Comparison of ENCODE assay signal across 26 cellular contexts in the genomic region with DNA sequence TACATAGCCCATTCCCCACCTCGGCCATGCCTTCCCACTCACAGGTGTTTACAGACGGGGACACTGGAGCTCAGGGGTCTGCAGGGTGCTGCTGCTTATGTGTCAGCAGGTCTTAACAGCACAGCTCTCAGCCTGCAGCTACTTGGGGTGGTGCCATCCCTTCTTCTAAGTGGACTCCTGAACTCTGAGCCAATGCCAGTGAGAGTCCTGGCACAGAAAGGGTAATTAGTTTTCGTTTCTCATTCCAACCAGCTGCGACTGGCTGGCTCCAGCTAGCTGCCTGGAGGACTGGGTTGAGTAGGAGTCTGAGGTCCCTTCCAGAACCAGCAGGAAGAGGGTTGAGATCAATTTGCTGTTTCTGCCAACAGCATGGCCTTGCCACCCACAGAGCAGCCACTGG.
DNase-seq lines count a peak whose midpoint lies in the region; ATAC-seq and TF ChIP-seq lines count a peak whose summit lies in the region.
"Had no signal": no experiment of that assay in that cellular context is flagged by ENCODE, and none has a peak within 500 bp of the region (broad histone marks: within the 10 kb centered on the region; RNA-seq: fewer than 3 reads in every experiment).

No MANE protein-coding gene starts in this region.

- no peaks in the 10 kb centered on the region for H3K27me3 ChIP-seq in heart left ventricle
- H3K27me3 ChIP-seq in left ventricle myocardium inferior (ENCODE audit: low read depth) = no peaks in the 10 kb centered on the region
- H3K27me3 ChIP-seq in transverse colon = no peaks in the 10 kb centered on the region
- H3K27me3 ChIP-seq: heart right ventricle, upper lobe of left lung had no signal

- peaks cover 23 to 24% of the 10 kb centered on the region in 2 donors for H3K27me3 Mint-ChIP-seq in natural killer cell treated with Interleukin-12 subunit alpha and Interleukin-12 subunit beta and Interleukin-15 and Interleukin-18, amount 100 ng/mL, for 72 hours
- peaks cover 19% of the 10 kb centered on the region for H3K27me3 Mint-ChIP-seq in mesothelial cell of epicardium (ENCODE audit: low read depth)
- H3K27me3 Mint-ChIP-seq: stimulated activated naive CD8-positive, alpha-beta T cell treated with anti-CD3 and anti-CD28 coated beads, Interleukin-15, Interleukin-2, amounts not matched to agents 100 ng/mL and 50 ng/mL, for 24 hours had no signal

- 34 to 55% (median 44%) methylated on average over 4 of the region's 4 CpGs for WGBS in heart left ventricle, 4 donors
- 53% methylated on average over 4 of the region's 4 CpGs; no CpG with 5 or more reads in 1 of the 2 donors for WGBS in transverse colon (ENCODE audit: low coverage in 1 of 2), 2 donors

- H3K4me1 ChIP-seq in heart left ventricle = peaks cover 0 to 37% (median 13%) of the 10 kb centered on the region in 12 donors
- peaks cover 43% of the 10 kb centered on the region for H3K4me1 ChIP-seq in left ventricle myocardium inferior
- H3K4me1 ChIP-seq in transverse colon = no peaks in the 10 kb centered on the region
- H3K4me1 ChIP-seq: upper lobe of left lung had no signal

- H3K4me1 Mint-ChIP-seq in natural killer cell treated with Interleukin-12 subunit alpha and Interleukin-12 subunit beta and Interleukin-15 and Interleukin-18, amount 100 ng/mL, for 72 hours (ENCODE audit: low read depth in 2 of 2) = no peaks in the 10 kb centered on the region
- peaks cover 23% of the 10 kb centered on the region for H3K4me1 Mint-ChIP-seq in mesothelial cell of epicardium

- no peak overlapping the region for H3K4me3 Mint-ChIP-seq in natural killer cell treated with Interleukin-12 subunit alpha and Interleukin-12 subunit beta and Interleukin-15 and Interleukin-18, amount 100 ng/mL, for 72 hours
- no peak overlapping the region for H3K4me3 Mint-ChIP-seq in mesothelial cell of epicardium
- H3K4me3 Mint-ChIP-seq: stimulated activated naive CD8-positive, alpha-beta T cell treated with anti-CD3 and anti-CD28 coated beads, Interleukin-15, Interleukin-2, amounts not matched to agents 100 ng/mL and 50 ng/mL, for 24 hours had no signal

- intact Hi-C loops in heart left ventricle (cut with DNase I) = no loop called here
- intact Hi-C loops in left ventricle myocardium inferior (cut with micrococcal nuclease) = no loop called here
- intact Hi-C loops in transverse colon (cut with DNase I; ENCODE audit: low total_unique reads) = no loop called here

- no peak for TF ChIP-seq POLR2A in heart left ventricle (IDR thresholded peaks at IDR 0.05)
- TF ChIP-seq POLR2A in transverse colon (IDR thresholded peaks at IDR 0.05) = no peak

- H3K36me3 ChIP-seq in heart left ventricle = no peaks in the 10 kb centered on the region
- no peaks in the 10 kb centered on the region for H3K36me3 ChIP-seq in left ventricle myocardium inferior
- H3K36me3 ChIP-seq in transverse colon = no peaks in the 10 kb centered on the region
- H3K36me3 ChIP-seq: heart right ventricle, neutrophil, upper lobe of left lung had no signal

- TF ChIP-seq CTCF in heart left ventricle (IDR thresholded peaks at IDR 0.05) = no peak
- TF ChIP-seq CTCF in left ventricle myocardium inferior (IDR thresholded peaks at IDR 0.05; ENCODE audit: borderline replicate concordance) = no peak
- TF ChIP-seq CTCF in transverse colon (IDR thresholded peaks at IDR 0.05) = no peak
- no peak for TF ChIP-seq CTCF in mesothelial cell of epicardium (IDR thresholded peaks at IDR 0.05; ENCODE audit: unreplicated experiment)

- TF ChIP-seq EP300 in transverse colon (IDR thresholded peaks at IDR 0.05; ENCODE audit: low read depth) = no peak

- H3K9me3 Mint-ChIP-seq in natural killer cell treated with Interleukin-12 subunit alpha and Interleukin-12 subunit beta and Interleukin-15 and Interleukin-18, amount 100 ng/mL, for 72 hours = no peaks in the 10 kb centered on the region
- H3K9me3 Mint-ChIP-seq in mesothelial cell of epicardium = no peaks in the 10 kb centered on the region
- H3K9me3 Mint-ChIP-seq: stimulated activated naive CD8-positive, alpha-beta T cell treated with anti-CD3 and anti-CD28 coated beads, Interleukin-15, Interleukin-2, amounts not matched to agents 100 ng/mL and 50 ng/mL, for 24 hours had no signal

- H3K27ac Mint-ChIP-seq in natural killer cell treated with Interleukin-12 subunit alpha and Interleukin-12 subunit beta and Interleukin-15 and Interleukin-18, amount 100 ng/mL, for 72 hours = no peak overlapping the region
- no peak overlapping the region for H3K27ac Mint-ChIP-seq in mesothelial cell of epicardium
- H3K27ac Mint-ChIP-seq: stimulated activated naive CD8-positive, alpha-beta T cell treated with anti-CD3 and anti-CD28 coated beads, Interleukin-15, Interleukin-2, amounts not matched to agents 100 ng/mL and 50 ng/mL, for 24 hours had no signal

- H3K9me3 ChIP-seq in heart left ventricle = no peaks in the 10 kb centered on the region
- no peaks in the 10 kb centered on the region for H3K9me3 ChIP-seq in left ventricle myocardium inferior (replicated peaks)
- no peaks in the 10 kb centered on the region for H3K9me3 ChIP-seq in transverse colon
- H3K9me3 ChIP-seq: heart right ventricle, neutrophil, upper lobe of left lung had no signal

- ATAC-seq in heart left ventricle = peak in 3 of 4 donors; percentile 18 to 50 (median 48)
- no peak for ATAC-seq in natural killer cell treated with Interleukin-12 subunit alpha and Interleukin-12 subunit beta and Interleukin-15 and Interleukin-18, amount 100 ng/mL, for 72 hours
- ATAC-seq: sciatic nerve, SK-N-SH treated with all-trans-retinoic acid at 6 μM for 48 hours had no signal

- H3K4me3 ChIP-seq in heart left ventricle (no peak overlapping the region), left ventricle myocardium inferior (no peak overlapping the region), transverse colon (no peak overlapping the region)
- H3K4me3 ChIP-seq: heart right ventricle, PC-9, upper lobe of left lung had no signal

- DNase-seq in heart left ventricle (peak in 2 of 5 donors; percentile 45 to 47), left ventricle myocardium inferior (no peak), astrocyte of the hippocampus (ENCODE audit: low read depth, low spot score) (peak; percentile 52), inferior parietal cortex (ENCODE audit: extremely low spot score) (peak; percentile 45), transverse colon (peak; percentile 9), NCI-H524 treated with DMSO at 0.1 percent for 48 hours (lab: John Stamatoyannopoulos, UW) (no peak), mesothelial cell of epicardium (ENCODE audit: low spot score in 2 of 2, unreplicated experiment in 2 of 2) (no peak)
- no peak for DNase-seq in natural killer cell treated with Interleukin-12 subunit alpha and Interleukin-12 subunit beta and Interleukin-15 and Interleukin-18, amount 100 ng/mL, for 72 hours (ENCODE audit: low spot score)
- DNase-seq: activated CD4-positive, alpha-beta T cell treated with anti-CD3 and anti-CD28 coated beads for 1 hour; cerebellar nuclear complex; DMS53; H7; IMR-90; kidney; MV-4-11; NCI-H2081 treated with DMSO at 0.1 percent for 48 hours; NCI-H748 treated with DMSO at 0.1 percent for 48 hours; PC-9; T1000; upper lobe of left lung had no signal

- no peaks in the 10 kb centered on the region for H3K36me3 Mint-ChIP-seq in natural killer cell treated with Interleukin-12 subunit alpha and Interleukin-12 subunit beta and Interleukin-15 and Interleukin-18, amount 100 ng/mL, for 72 hours
- no peaks in the 10 kb centered on the region for H3K36me3 Mint-ChIP-seq in mesothelial cell of epicardium

- peak overlapping the region in 1 of 12 donors; percentile 7 for H3K27ac ChIP-seq in heart left ventricle
- no peak overlapping the region for H3K27ac ChIP-seq in left ventricle myocardium inferior (replicated peaks)
- no peak overlapping the region for H3K27ac ChIP-seq in transverse colon
- H3K27ac ChIP-seq: C4-2B, heart right ventricle, neutrophil, PC-9, upper lobe of left lung had no signal

- in situ Hi-C loops in transverse colon (cut with MboI; ENCODE audit: low pct_ligation_motif_present in 1 of 4, low pct_unique_long_range_greater_than_20kb in 1 of 4, low sequenced_read_pairs in 3 of 4) = no loop called here

Comparison
In these comparisons a context has a peak if more than half of its experiments do, and no peak if none do; other contexts are left out.
1. ATAC-seq: peak in heart left ventricle (3 of 4); none in natural killer cell treated with Interleukin-12 subunit alpha and Interleukin-12 subunit beta and Interleukin-15 and Interleukin-18, amount 100 ng/mL, for 72 hours (0 of 2).
2. DNase-seq: peak in astrocyte of the hippocampus (single experiment), inferior parietal cortex (single experiment) and transverse colon (single experiment); none in left ventricle myocardium inferior (single experiment), natural killer cell treated with Interleukin-12 subunit alpha and Interleukin-12 subunit beta and Interleukin-15 and Interleukin-18, amount 100 ng/mL, for 72 hours (single experiment), NCI-H524 treated with DMSO at 0.1 percent for 48 hours (single experiment) and mesothelial cell of epicardium (0 of 2).